Comparison of ENCODE assay signal across 8 cellular contexts in genomic region chr19:52922841-52923781, GRCh38. TPM values are rescaled to one million over a fixed set of nuclear protein-coding genes. Genes with fewer than 3 reads are reported as not detected.
DNase-seq lines count a peak whose midpoint lies in the region; ATAC-seq and TF ChIP-seq lines count a peak whose summit lies in the region.

Gene ZNF888, minus strand, starts transcription at chr19:52923428. Its CDS starts 5,555 bp downstream, at chr19:52917873.

- peaks cover 14% of the 10 kb centered on the region for H3K36me3 Mint-ChIP-seq in activated CD8-positive, alpha-beta T cell treated with anti-CD3 and anti-CD28 coated beads for 36 hours (ENCODE audit: low read depth)

- peak; percentile 95 for ATAC-seq in GM18907 (IDR thresholded peaks at IDR 0.05; ENCODE audit: unreplicated experiment)
- ATAC-seq in HG03139 (IDR thresholded peaks at IDR 0.05; ENCODE audit: unreplicated experiment) = peak; percentile 92
- peak; percentile 100 for ATAC-seq in activated CD8-positive, alpha-beta T cell treated with anti-CD3 and anti-CD28 coated beads for 36 hours
- peak; percentile 100 for ATAC-seq in lower lobe of right lung

- peak within 1 kb of the TSS; percentile 79 for H3K27ac ChIP-seq in duodenal mucosa (ENCODE audit: low read depth, low read length)
- H3K27ac ChIP-seq in lower lobe of right lung = peak within 1 kb of the TSS; percentile 88

- H3K27me3 ChIP-seq in duodenal mucosa (ENCODE audit: control insufficient read depth in 1 of 2, insufficient read depth in 2 of 2, low read length in 2 of 2) (no peaks in the 10 kb centered on the region), lower lobe of right lung (ENCODE audit: low read depth) (no peaks in the 10 kb centered on the region)

- TF ChIP-seq CTCF in AG04449 (IDR thresholded peaks at IDR 0.05; ENCODE audit: insufficient read depth, low read length, missing control alignments) (no peak), lower lobe of right lung (IDR thresholded peaks at IDR 0.05) (no peak)
- TF ChIP-seq CTCF in activated CD8-positive, alpha-beta T cell treated with anti-CD3 and anti-CD28 coated beads for 36 hours (IDR thresholded peaks at IDR 0.05) = no peak

- peaks cover 0 to 19% of the 10 kb centered on the region in 2 donors for H3K4me1 ChIP-seq in duodenal mucosa (ENCODE audit: control insufficient read depth in 1 of 2, insufficient read depth in 2 of 2, low read length in 2 of 2)
- H3K4me1 ChIP-seq in lower lobe of right lung = peaks cover 16% of the 10 kb centered on the region

- H3K9me3 ChIP-seq in duodenal mucosa (ENCODE audit: control insufficient read depth in 1 of 2, low read length in 2 of 2) = no peaks in the 10 kb centered on the region
- H3K9me3 ChIP-seq in lower lobe of right lung = no peaks in the 10 kb centered on the region

- H3K9ac ChIP-seq in duodenal mucosa (ENCODE audit: low read depth in 1 of 2, low read length in 2 of 2) = peak within 1 kb of the TSS; percentile 89 to 96

- no peaks in the 10 kb centered on the region for H3K9me3 Mint-ChIP-seq in activated CD8-positive, alpha-beta T cell treated with anti-CD3 and anti-CD28 coated beads for 36 hours

- peak within 1 kb of the TSS; percentile 74 for H3K4me3 ChIP-seq in AG04449 (ENCODE audit: low read depth, low read length)
- H3K4me3 ChIP-seq in duodenal mucosa (ENCODE audit: low read depth in 1 of 2, low read length in 2 of 2) = peak within 1 kb of the TSS; percentile 84 to 98
- peak within 1 kb of the TSS; percentile 76 for H3K4me3 ChIP-seq in lower lobe of right lung

- no peaks in the 10 kb centered on the region for H3K27me3 Mint-ChIP-seq in activated CD8-positive, alpha-beta T cell treated with anti-CD3 and anti-CD28 coated beads for 36 hours

- DNase-seq in AG04449 (ENCODE audit: low read depth, low spot score) (no peak), NCI-H69 (lab: John Stamatoyannopoulos, UW) (peak; percentile 91), lower lobe of right lung (peak; percentile 95)
- peak; percentile 94 for DNase-seq in activated CD8-positive, alpha-beta T cell treated with anti-CD3 and anti-CD28 coated beads for 36 hours
- DNase-seq in stimulated activated CD4-positive, alpha-beta T cell treated with anti-CD3 and anti-CD28 coated beads, TNF-alpha, amount 100 ng/mL, for 1 hour (ENCODE audit: low read depth in 3 of 3, low spot score in 1 of 3) = peak; percentile 48 to 77 (median 67)

- H3K36me3 ChIP-seq in duodenal mucosa (ENCODE audit: control insufficient read depth in 1 of 2, insufficient read depth in 2 of 2, low read length in 2 of 2) (peaks cover 0 to 6% of the 10 kb centered on the region in 2 donors), lower lobe of right lung (peaks cover 4% of the 10 kb centered on the region)

- H3K27ac Mint-ChIP-seq in activated CD8-positive, alpha-beta T cell treated with anti-CD3 and anti-CD28 coated beads for 36 hours = peak within 1 kb of the TSS; percentile 94

- POLR2A ChIA-PET in AG04449 (lab: Yijun Ruan, JAX) = no interaction called here
- POLR2A ChIA-PET in activated CD8-positive, alpha-beta T cell treated with anti-CD3 and anti-CD28 coated beads for 36 hours (lab: Charles Lee) = no interaction called here

- H3K4me3 Mint-ChIP-seq in activated CD8-positive, alpha-beta T cell treated with anti-CD3 and anti-CD28 coated beads for 36 hours = peak within 1 kb of the TSS; percentile 93

- intact Hi-C loops in activated CD8-positive, alpha-beta T cell treated with anti-CD3 and anti-CD28 coated beads for 36 hours (cut with micrococcal nuclease) = no loop called here
- intact Hi-C loops in lower lobe of right lung (cut with DNase I) = no loop called here

- CTCF ChIA-PET in AG04449 (lab: Yijun Ruan, JAX) = no interaction called here
- CTCF ChIA-PET in activated CD8-positive, alpha-beta T cell treated with anti-CD3 and anti-CD28 coated beads for 36 hours (lab: Charles Lee) = no interaction called here

- peaks cover 21% of the 10 kb centered on the region for H3K4me1 Mint-ChIP-seq in activated CD8-positive, alpha-beta T cell treated with anti-CD3 and anti-CD28 coated beads for 36 hours (ENCODE audit: low read depth)

RNA-seq across cellular contexts. Expression of gene ZNF888, which starts in this region (rescaled TPM):
- total RNA-seq in activated CD8-positive, alpha-beta T cell treated with anti-CD3 and anti-CD28 coated beads for 36 hours = 1 to 10 TPM; 4.5 to 4.8 TPM
- total RNA-seq in lower lobe of right lung = 8.8 TPM
